ENCODE assay signal across 10 cellular contexts in genomic region chr5:67196537-67197059, GRCh38. TPM values are rescaled to one million over a fixed set of nuclear protein-coding genes. Genes with fewer than 3 reads are reported as not detected.
DNase-seq lines count a peak whose midpoint lies in the region; ATAC-seq lines count a peak whose summit lies in the region.
"Had no signal": no experiment of that assay in that cellular context is flagged by ENCODE, and none has a peak within 500 bp of the region (broad histone marks: within the 10 kb centered on the region; RNA-seq: fewer than 3 reads in every experiment).

Gene CD180 (minus strand): TSS chr5:67196799. CDS start chr5:67196641, 158 bp downstream.

- peak within 1 kb of the TSS; percentile 63 for H3K4me3 Mint-ChIP-seq in activated T-cell treated with anti-CD3 and anti-CD28 coated beads, Interleukin-2, amount 50 U/mL, for 4 hours
- no peak within 1 kb of the TSS for H3K4me3 Mint-ChIP-seq in activated T-cell treated with anti-CD3 and anti-CD28 coated beads, Interleukin-2, amount 50 U/mL, for 72 hours

- H3K4me1 Mint-ChIP-seq in activated T-cell treated with anti-CD3 and anti-CD28 coated beads, Interleukin-2, amount 50 U/mL, for 4 hours (ENCODE audit: low read depth), result peaks cover 54% of the 10 kb centered on the region
- H3K4me1 Mint-ChIP-seq in activated T-cell treated with anti-CD3 and anti-CD28 coated beads, Interleukin-2, amount 50 U/mL, for 72 hours (ENCODE audit: low read depth), result peaks cover 53% of the 10 kb centered on the region

- no peaks in the 10 kb centered on the region; the same call in 1 of the 2 replicates for H3K36me3 ChIP-seq in H7 (replicated peaks; ENCODE audit: control insufficient read depth, insufficient read depth, low read length)

- H3K9me3 Mint-ChIP-seq in activated T-cell treated with anti-CD3 and anti-CD28 coated beads, Interleukin-2, amount 50 U/mL, for 4 hours, result peaks cover 8% of the 10 kb centered on the region
- H3K9me3 Mint-ChIP-seq in activated T-cell treated with anti-CD3 and anti-CD28 coated beads, Interleukin-2, amount 50 U/mL, for 72 hours, result peaks cover 1 to 5% of the 10 kb centered on the region in 2 donors

- H3K4me3 ChIP-seq in H7 (ENCODE audit: insufficient read depth, low read depth, low read length), result no peak within 1 kb of the TSS

- no peak within 1 kb of the TSS for H3K27ac Mint-ChIP-seq in activated T-cell treated with anti-CD3 and anti-CD28 coated beads, Interleukin-2, amount 50 U/mL, for 72 hours

- DNase-seq in activated T-cell treated with anti-CD3 and anti-CD28 coated beads, Interleukin-2, amount 50 U/mL, for 4 hours, result no peak
- DNase-seq in activated T-cell treated with anti-CD3 and anti-CD28 coated beads, Interleukin-2, amount 50 U/mL, for 72 hours, result no peak
- DNase-seq in NCI-H446 treated with DMSO at 0.1 percent for 48 hours (lab: John Stamatoyannopoulos, UW) (peak; percentile 90), globus pallidus (ENCODE audit: low spot score) (peak; percentile 94), superior temporal gyrus (ENCODE audit: extremely low spot score) (peak; percentile 92), NCI-H187 (lab: John Stamatoyannopoulos, UW) (no peak), EL (no peak), H7 (no peak)
- DNase-seq: NCI-H1930 had no signal

- H3K36me3 Mint-ChIP-seq in activated T-cell treated with anti-CD3 and anti-CD28 coated beads, Interleukin-2, amount 50 U/mL, for 4 hours (ENCODE audit: insufficient read depth), result peaks cover 2% of the 10 kb centered on the region
- H3K36me3 Mint-ChIP-seq in activated T-cell treated with anti-CD3 and anti-CD28 coated beads, Interleukin-2, amount 50 U/mL, for 72 hours (ENCODE audit: insufficient read depth in 2 of 2), result peaks cover 3 to 25% of the 10 kb centered on the region in 2 donors

- H3K27me3 ChIP-seq in H7 (ENCODE audit: control insufficient read depth, insufficient read depth, low read length), result no peaks in the 10 kb centered on the region

- no peaks in the 10 kb centered on the region for H3K27me3 Mint-ChIP-seq in activated T-cell treated with anti-CD3 and anti-CD28 coated beads, Interleukin-2, amount 50 U/mL, for 4 hours (ENCODE audit: low read depth)
- H3K27me3 Mint-ChIP-seq in activated T-cell treated with anti-CD3 and anti-CD28 coated beads, Interleukin-2, amount 50 U/mL, for 72 hours (ENCODE audit: low read depth), result no peaks in the 10 kb centered on the region

- no peak for ATAC-seq in activated T-cell treated with anti-CD3 and anti-CD28 coated beads, Interleukin-2, amount 50 U/mL, for 4 hours
- ATAC-seq in activated T-cell treated with anti-CD3 and anti-CD28 coated beads, Interleukin-2, amount 50 U/mL, for 72 hours (replicated peaks in 1 of 2), result no peak
- ATAC-seq: esophagus mucosa had no signal

RNA-seq across cellular contexts. Expression of gene CD180, which starts in this region (rescaled TPM):
- total RNA-seq in activated T-cell treated with anti-CD3 and anti-CD28 coated beads, Interleukin-2, amount 50 U/mL, for 4 hours, result under 1 TPM; 0.03 to 0.46 (median 0.05) TPM
- under 1 TPM; 0.05 to 0.14 TPM for total RNA-seq in activated T-cell treated with anti-CD3 and anti-CD28 coated beads, Interleukin-2, amount 50 U/mL, for 72 hours
- total RNA-seq in H7 (2014; rRNA removed; shearing (Covaris generic)), result not detected in 2 replicates

Comparison
In these comparisons a context has a peak if more than half of its experiments do, and no peak if none do; other contexts are left out.
1. DNase-seq: peak in NCI-H446 treated with DMSO at 0.1 percent for 48 hours (single experiment), globus pallidus (single experiment) and superior temporal gyrus (single experiment); none in activated T-cell treated with anti-CD3 and anti-CD28 coated beads, Interleukin-2, amount 50 U/mL, for 4 hours (single experiment), activated T-cell treated with anti-CD3 and anti-CD28 coated beads, Interleukin-2, amount 50 U/mL, for 72 hours (0 of 2), NCI-H187 (0 of 2), EL (single experiment) and H7 (single experiment).